In the genomic region with DNA sequence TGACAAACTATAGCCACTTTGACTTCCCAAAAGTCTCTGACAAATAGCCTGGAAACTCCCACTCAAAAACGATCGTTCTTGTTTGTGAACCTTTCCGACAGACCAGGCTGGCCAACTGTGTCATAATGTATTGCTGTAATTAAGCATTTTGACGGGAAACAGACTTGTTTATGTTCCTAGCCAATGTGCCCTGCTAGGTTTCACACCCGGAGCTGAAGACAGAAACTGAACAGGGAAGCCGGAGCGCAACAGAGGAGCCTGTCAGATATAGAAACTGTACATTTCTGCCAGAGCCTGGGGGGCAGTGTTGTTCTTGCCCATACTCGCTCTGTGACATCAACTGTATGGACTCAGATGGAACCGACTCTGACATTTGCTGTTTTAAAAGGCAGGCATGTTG, we compare ENCODE assay signal across 9 cellular contexts. TPM values are rescaled to one million over a fixed set of nuclear protein-coding genes. Genes with fewer than 3 reads are reported as not detected.
DNase-seq lines count a peak whose midpoint lies in the region; ATAC-seq and TF ChIP-seq lines count a peak whose summit lies in the region.
"Had no signal": no experiment of that assay in that cellular context is flagged by ENCODE, and none has a peak within 500 bp of the region (broad histone marks: within the 10 kb centered on the region; RNA-seq: fewer than 3 reads in every experiment).

No MANE protein-coding gene starts in this region.

- DNase-seq in activated CD4-positive, alpha-beta T cell treated with anti-CD3 and anti-CD28 coated beads for 24 hours (ENCODE audit: low read depth in 2 of 2) = peak; percentile 3 to 4
- no peak for DNase-seq in activated CD4-positive, alpha-beta T cell treated with anti-CD3 and anti-CD28 coated beads, Interleukin-2, amount 50 U/mL, for 1 hour
- DNase-seq in Kasumi-1 (lab: John Stamatoyannopoulos, UW) (peak; percentile 76 to 89), osteoblast (ENCODE audit: insufficient read length, low spot score, missing footprints) (peak; percentile 22), EL (no peak)
- peak; percentile 46 for DNase-seq in activated T-cell treated with anti-CD3 and anti-CD28 coated beads, Interleukin-2, amount 50 U/mL, for 24 hours

- H3K9me3 Mint-ChIP-seq in activated T-cell treated with anti-CD3 and anti-CD28 coated beads, Interleukin-2, amount 50 U/mL, for 24 hours = no peaks in the 10 kb centered on the region

- peaks cover 9% of the 10 kb centered on the region for H3K4me1 Mint-ChIP-seq in activated T-cell treated with anti-CD3 and anti-CD28 coated beads, Interleukin-2, amount 50 U/mL, for 24 hours (ENCODE audit: low read depth)

- H3K27me3 ChIP-seq in osteoblast (ENCODE audit: insufficient read depth, low read length) = no peaks in the 10 kb centered on the region
- H3K27me3 ChIP-seq: BLaER1 treated with 17β-estradiol and CSF1 and Interleukin-3, amounts not matched to agents 10 nM and 100 nM had no signal

- H2AFZ ChIP-seq in osteoblast (ENCODE audit: low read length) = peak overlapping the region; percentile 94

- peak; percentile 19 for TF ChIP-seq CTCF in osteoblast (IDR thresholded peaks at IDR 0.05; ENCODE audit: extremely low read depth, low read depth, low read length)

- no peak overlapping the region for H3K27ac ChIP-seq in osteoblast (ENCODE audit: low read depth, low read length)

- peak overlapping the region; percentile 65 for H3K27ac Mint-ChIP-seq in activated T-cell treated with anti-CD3 and anti-CD28 coated beads, Interleukin-2, amount 50 U/mL, for 24 hours

- no peaks in the 10 kb centered on the region for H3K79me2 ChIP-seq in osteoblast (ENCODE audit: insufficient read depth, low read length)

- H3K36me3 Mint-ChIP-seq in activated T-cell treated with anti-CD3 and anti-CD28 coated beads, Interleukin-2, amount 50 U/mL, for 24 hours (ENCODE audit: low read depth) = no peaks in the 10 kb centered on the region

- H3K36me3 ChIP-seq in osteoblast (ENCODE audit: insufficient read depth, low read length) = no peaks in the 10 kb centered on the region
- H3K36me3 ChIP-seq: BLaER1 treated with 17β-estradiol and CSF1 and Interleukin-3, amounts not matched to agents 10 nM and 100 nM had no signal

- no peaks in the 10 kb centered on the region for H4K20me1 ChIP-seq in osteoblast (ENCODE audit: insufficient read depth, low read length)
- H4K20me1 ChIP-seq: BLaER1 treated with 17β-estradiol and CSF1 and Interleukin-3, amounts not matched to agents 10 nM and 100 nM had no signal

- no peaks in the 10 kb centered on the region for H3K9me3 ChIP-seq in osteoblast (ENCODE audit: low read depth, low read length)
- H3K9me3 ChIP-seq: BLaER1 treated with 17β-estradiol and CSF1 and Interleukin-3, amounts not matched to agents 10 nM and 100 nM had no signal

- H3K4me3 ChIP-seq in osteoblast (ENCODE audit: insufficient read depth, low read length) = peak overlapping the region; percentile 70

- H3K27me3 Mint-ChIP-seq in activated T-cell treated with anti-CD3 and anti-CD28 coated beads, Interleukin-2, amount 50 U/mL, for 24 hours = peaks cover 42% of the 10 kb centered on the region

- H3K4me3 Mint-ChIP-seq in activated T-cell treated with anti-CD3 and anti-CD28 coated beads, Interleukin-2, amount 50 U/mL, for 24 hours = peak overlapping the region; percentile 69

- H3K4me2 ChIP-seq in osteoblast (ENCODE audit: insufficient read depth, low read length) = peak overlapping the region; percentile 81

- H3K4me1 ChIP-seq in osteoblast (ENCODE audit: insufficient read depth, low read length) = peaks cover 4% of the 10 kb centered on the region

- ATAC-seq in HG02970 (IDR thresholded peaks at IDR 0.05; ENCODE audit: low FRiP score, unreplicated experiment) (no peak), GM19395 (IDR thresholded peaks at IDR 0.05; ENCODE audit: unreplicated experiment) (no peak)

RNA-seq across cellular contexts. Expression of a gene that starts 55.3 kb away (rescaled TPM):
- not detected in 2 replicates for total RNA-seq in osteoblast

Comparison
In these comparisons a context has a peak if more than half of its experiments do, and no peak if none do; other contexts are left out.
1. DNase-seq: peak in activated CD4-positive, alpha-beta T cell treated with anti-CD3 and anti-CD28 coated beads for 24 hours (2 of 2), Kasumi-1 (2 of 2), activated T-cell treated with anti-CD3 and anti-CD28 coated beads, Interleukin-2, amount 50 U/mL, for 24 hours (single experiment) and osteoblast (single experiment); none in activated CD4-positive, alpha-beta T cell treated with anti-CD3 and anti-CD28 coated beads, Interleukin-2, amount 50 U/mL, for 1 hour (single experiment) and EL (single experiment).